Comparison of ENCODE assay signal across 27 cellular contexts in the genomic region with DNA sequence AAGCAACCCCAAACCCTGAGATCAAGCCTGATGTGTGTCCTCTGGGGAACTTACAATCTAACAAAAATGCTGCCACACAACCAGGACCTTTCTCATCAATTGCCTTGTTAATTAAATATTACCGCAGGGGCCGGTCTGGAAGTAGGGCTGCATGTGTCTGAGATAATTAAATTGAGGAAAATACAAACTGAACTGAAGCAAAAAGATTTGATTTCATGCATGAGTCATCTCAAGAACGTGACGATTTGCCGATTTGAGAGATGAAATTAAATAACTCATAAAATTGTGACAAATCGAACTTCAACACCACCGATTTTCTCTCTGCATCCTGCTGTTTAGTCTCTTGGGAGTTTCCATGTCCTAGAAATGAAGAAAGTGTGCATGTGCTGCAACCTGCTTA.
"Had no signal": no experiment of that assay in that cellular context is flagged by ENCODE, and none has a peak within 500 bp of the region (broad histone marks: within the 10 kb centered on the region; RNA-seq: fewer than 3 reads in every experiment).

No MANE protein-coding gene starts in this region.

- H3K79me2 ChIP-seq: hepatocyte, parathyroid adenoma had no signal

- H3K4me1 ChIP-seq: colonic mucosa, left ventricle myocardium inferior, neural progenitor cell, parathyroid adenoma, psoas muscle, right atrium auricular region, transverse colon had no signal

- H3K9me3 ChIP-seq: colonic mucosa, gastroesophageal sphincter, left ventricle myocardium inferior, psoas muscle, right atrium auricular region, transverse colon had no signal

- H3K36me3 ChIP-seq: colonic mucosa, gastroesophageal sphincter, left ventricle myocardium inferior, neural progenitor cell, right atrium auricular region, transverse colon had no signal

- H3K27ac ChIP-seq: colonic mucosa, gastroesophageal sphincter, hepatocyte, left ventricle myocardium inferior, neural progenitor cell, parathyroid adenoma, psoas muscle, right atrium auricular region, transverse colon had no signal

- ATAC-seq: activated CD8-positive, alpha-beta memory T cell treated with anti-CD3 and anti-CD28 coated beads, Interleukin-2, amount 10 ng/mL, durations not matched to agents 7 days and 5 days; activated CD8-positive, alpha-beta T cell treated with anti-CD3 and anti-CD28 coated beads, Interleukin-2, amount 10 ng/mL, durations not matched to agents 7 days and 5 days; activated naive CD4-positive, alpha-beta T cell treated with anti-CD3 and anti-CD28 coated beads, Interleukin-2, amount 50 U/mL, for 72 hours; gastroesophageal sphincter; natural killer cell; psoas muscle; stimulated activated naive B cell treated with anti-CD40 and anti-IgM and Interleukin-4, amounts not matched to agents 10 μg/mL and 1 μg/mL and 100 μg/mL, for 72 hours had no signal

- H3K4me3 ChIP-seq: colonic mucosa, gastroesophageal sphincter, hepatocyte, left ventricle myocardium inferior, lung, neural progenitor cell, psoas muscle, right atrium auricular region, transverse colon had no signal

- H3K4me2 ChIP-seq: hepatocyte, neural progenitor cell had no signal

- H2AFZ ChIP-seq: hepatocyte, neural progenitor cell, parathyroid adenoma had no signal

- DNase-seq: activated B cell treated with CpG ODN at 0.5 μM for 24 hours; activated CD4-positive, alpha-beta T cell treated with anti-CD3 and anti-CD28 coated beads, Interleukin-2, amount 50 U/mL, for 1 hour; activated CD8-positive, alpha-beta memory T cell treated with anti-CD3 and anti-CD28 coated beads, Interleukin-2, amount 10 ng/mL, durations not matched to agents 7 days and 5 days; activated CD8-positive, alpha-beta T cell treated with anti-CD3 and anti-CD28 coated beads, Interleukin-2, amount 10 ng/mL, durations not matched to agents 7 days and 5 days; activated T-cell treated with anti-CD3 and anti-CD28 coated beads, Interleukin-2, amount 50 U/mL, for 48 hours; anterior cingulate cortex; cerebellar nuclear complex; colonic mucosa; effector memory CD4-positive, alpha-beta T cell; erythroblast; islet precursor cell; left ventricle myocardium inferior; mesendoderm; natural killer cell; occipital lobe; psoas muscle; stimulated activated CD4-positive, alpha-beta T cell treated with anti-CD3 and anti-CD28 coated beads, Interleukin-15, amount 100 ng/mL, for 24 hours; stimulated activated CD4-positive, alpha-beta T cell treated with anti-CD3 and anti-CD28 coated beads, Interleukin-2, amount 100 ng/mL, for 24 hours; stimulated activated naive B cell treated with anti-CD40 and anti-IgM and Interleukin-4, amounts not matched to agents 10 μg/mL and 1 μg/mL and 100 μg/mL, for 72 hours; transverse colon had no signal

- H3K27me3 ChIP-seq: colonic mucosa, gastroesophageal sphincter, hepatocyte, neural progenitor cell, right atrium auricular region, transverse colon had no signal

- H3K9ac ChIP-seq: neural progenitor cell, parathyroid adenoma had no signal
